In genomic region chr1:110210604-110211502, GRCh38 we compare ENCODE assay signal across 8 cellular contexts. TPM values are rescaled to one million over a fixed set of nuclear protein-coding genes. Genes with fewer than 3 reads are reported as not detected.
DNase-seq lines count a peak whose midpoint lies in the region; ATAC-seq and TF ChIP-seq lines count a peak whose summit lies in the region.

No MANE protein-coding gene starts in this region.

- H3K27ac ChIP-seq in ectodermal cell (ENCODE audit: insufficient read depth, low read depth, low read length, poor library complexity, severe bottlenecking) = no peak overlapping the region

- peaks cover 14% of the 10 kb centered on the region for H3K4me1 ChIP-seq in ectodermal cell (ENCODE audit: control insufficient read depth, insufficient read depth, low read length)

- H3K9me3 Mint-ChIP-seq in mesothelial cell of epicardium = no peaks in the 10 kb centered on the region
- H3K9me3 Mint-ChIP-seq in stimulated activated memory B cell treated with anti-CD40 and anti-IgM and Interleukin-4, amounts not matched to agents 10 μg/mL and 1 μg/mL and 100 μg/mL, for 72 hours = no peaks in the 10 kb centered on the region

- no peaks in the 10 kb centered on the region for H3K36me3 Mint-ChIP-seq in mesothelial cell of epicardium
- H3K36me3 Mint-ChIP-seq in stimulated activated memory B cell treated with anti-CD40 and anti-IgM and Interleukin-4, amounts not matched to agents 10 μg/mL and 1 μg/mL and 100 μg/mL, for 72 hours = no peaks in the 10 kb centered on the region

- WGBS in ectodermal cell, 2 experiments = 0 to 1% methylated on average over 101 of the region's 101 CpGs

- peak overlapping the region; percentile 54 for H3K4me3 ChIP-seq in ectodermal cell (ENCODE audit: insufficient read depth, low read depth, low read length)

- TF ChIP-seq CTCF in GM10266 (IDR thresholded peaks at IDR 0.05; ENCODE audit: control insufficient read depth, insufficient read depth, low read depth, missing control alignments) = no peak
- no peak for TF ChIP-seq CTCF in mesothelial cell of epicardium (IDR thresholded peaks at IDR 0.05; ENCODE audit: unreplicated experiment)

- H3K9me3 ChIP-seq in ectodermal cell (ENCODE audit: control insufficient read depth, low read length) = no peaks in the 10 kb centered on the region

- peaks cover 77% of the 10 kb centered on the region for H3K27me3 Mint-ChIP-seq in mesothelial cell of epicardium (ENCODE audit: low read depth)
- no peaks in the 10 kb centered on the region for H3K27me3 Mint-ChIP-seq in stimulated activated memory B cell treated with anti-CD40 and anti-IgM and Interleukin-4, amounts not matched to agents 10 μg/mL and 1 μg/mL and 100 μg/mL, for 72 hours

- H3K27me3 ChIP-seq in ectodermal cell (ENCODE audit: control insufficient read depth, insufficient read depth, low read length, poor library complexity, severe bottlenecking) = peaks cover 38% of the 10 kb centered on the region

- peaks cover 20% of the 10 kb centered on the region for H3K4me1 Mint-ChIP-seq in mesothelial cell of epicardium
- H3K4me1 Mint-ChIP-seq in stimulated activated memory B cell treated with anti-CD40 and anti-IgM and Interleukin-4, amounts not matched to agents 10 μg/mL and 1 μg/mL and 100 μg/mL, for 72 hours = peaks cover 65% of the 10 kb centered on the region

- H3K4me3 Mint-ChIP-seq in mesothelial cell of epicardium = peak overlapping the region; percentile 65
- peak overlapping the region; percentile 94 for H3K4me3 Mint-ChIP-seq in stimulated activated memory B cell treated with anti-CD40 and anti-IgM and Interleukin-4, amounts not matched to agents 10 μg/mL and 1 μg/mL and 100 μg/mL, for 72 hours

- ATAC-seq in HG02623 (IDR thresholded peaks at IDR 0.05; ENCODE audit: unreplicated experiment) = peak; percentile 9
- ATAC-seq in stimulated activated memory B cell treated with anti-CD40 and anti-IgM and Interleukin-4, amounts not matched to agents 10 μg/mL and 1 μg/mL and 100 μg/mL, for 72 hours = peak; percentile 59

- DNase-seq in GM10266 (ENCODE audit: extremely low spot score) (peak; percentile 63), NCI-H2227 (lab: John Stamatoyannopoulos, UW; ENCODE audit: unreplicated experiment) (peak; percentile 76), mesothelial cell of epicardium (ENCODE audit: low spot score in 2 of 2, unreplicated experiment in 2 of 2) (peak in 1 of 2 experiments; percentile 61), NCI-H2029 (lab: John Stamatoyannopoulos, UW) (no peak)
- DNase-seq in activated CD4-positive, alpha-beta T cell treated with anti-CD3 and anti-CD28 coated beads, Interleukin-2, amount 50 U/mL, for 24 hours (ENCODE audit: low read depth in 1 of 2, low spot score in 1 of 2) = peak; percentile 18 to 21

- no peaks in the 10 kb centered on the region for H3K36me3 ChIP-seq in ectodermal cell (ENCODE audit: control insufficient read depth, insufficient read depth, low read length)

- no peak overlapping the region for H3K27ac Mint-ChIP-seq in mesothelial cell of epicardium
- peak overlapping the region; percentile 81 for H3K27ac Mint-ChIP-seq in stimulated activated memory B cell treated with anti-CD40 and anti-IgM and Interleukin-4, amounts not matched to agents 10 μg/mL and 1 μg/mL and 100 μg/mL, for 72 hours

RNA-seq across cellular contexts. Expression of gene KCNC4, which starts 0.7 kb away (rescaled TPM):
- polyA plus RNA-seq in ectodermal cell (2013, experiment 1 of 4) = 5.0 TPM
- 4.6 TPM for polyA plus RNA-seq in ectodermal cell (2013, experiment 2 of 4)
- polyA plus RNA-seq in ectodermal cell (2013, experiment 3 of 4) = 4.5 TPM
- polyA plus RNA-seq in ectodermal cell (2013, experiment 4 of 4) = 6.1 TPM
- 4.5 to 5.4 TPM (median 5.1 TPM) in 3 replicates for total RNA-seq in mesothelial cell of epicardium
